17 cellular contexts compared by ENCODE assay signal in the genomic region with DNA sequence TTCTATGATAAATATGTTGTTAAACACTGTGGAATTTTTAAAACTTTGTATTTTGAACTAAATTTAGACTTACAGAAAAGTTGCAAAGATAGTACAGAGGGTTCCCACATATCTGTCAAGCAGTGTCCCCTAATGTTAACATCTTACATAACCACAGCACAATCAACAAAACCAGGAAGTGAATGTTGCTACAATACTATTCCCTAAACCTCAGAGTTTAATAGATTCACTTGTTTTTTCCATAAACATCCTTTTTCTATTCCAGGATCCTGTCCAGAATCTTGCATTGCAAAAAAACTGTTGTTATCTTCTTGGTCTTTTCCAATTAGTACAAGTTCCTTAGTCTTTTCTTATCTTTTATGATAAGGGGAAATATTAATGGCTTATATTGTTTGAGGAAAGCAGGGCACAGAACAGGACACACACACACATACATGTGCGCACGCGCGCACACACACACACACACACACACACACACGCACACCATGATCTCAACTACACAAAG.
DNase-seq lines count a peak whose midpoint lies in the region; ATAC-seq, FAIRE-seq and TF ChIP-seq lines count a peak whose summit lies in the region.
"Had no signal": no experiment of that assay in that cellular context is flagged by ENCODE, and none has a peak within 500 bp of the region (broad histone marks: within the 10 kb centered on the region; RNA-seq: fewer than 3 reads in every experiment).

No MANE protein-coding gene starts in this region.

- POLR2A ChIA-PET in endothelial cell of umbilical vein (lab: Charles Lee) = interaction anchor here (0.5 kb wide), 1 partner anchor 702 kb away, joined by 6 read pairs; no protein-coding TSS in a partner anchor
- POLR2A ChIA-PET in RWPE1 (lab: Yijun Ruan, JAX; ENCODE audit: low non-redundant PET) = no interaction called here

- FAIRE-seq in endothelial cell of umbilical vein (lab: Jason Lieb, UNC) = peak; percentile 24
- FAIRE-seq: GM19239 had no signal

- 34% methylated on average over 5 of the region's 5 CpGs for WGBS in right lobe of liver (ENCODE audit: insufficient coverage, low coverage, low lambda C conversion rate, missing lambda C conversion rate)

- H3K27ac ChIP-seq in endothelial cell of umbilical vein (ENCODE audit: insufficient read depth, low read depth, low read length) (no peak overlapping the region), right lobe of liver (no peak overlapping the region), upper lobe of right lung (no peak overlapping the region), RWPE1 (no peak overlapping the region)
- H3K27ac ChIP-seq: cardiac muscle cell had no signal

- no peak for TF ChIP-seq POLR2A in endothelial cell of umbilical vein (IDR thresholded peaks at IDR 0.05; ENCODE audit: low read depth, low read length)
- no peak for TF ChIP-seq POLR2A in right lobe of liver (IDR thresholded peaks at IDR 0.05)

- no TSS peak for BruUV-seq in endothelial cell of umbilical vein (replicated peaks; lab: Mats Ljungman, UMichigan)

- no peaks in the 10 kb centered on the region for H3K27me3 ChIP-seq in endothelial cell of umbilical vein (ENCODE audit: control insufficient read depth in 2 of 2, insufficient read depth in 2 of 2, low read length in 2 of 2)
- H3K27me3 ChIP-seq in right lobe of liver = no peaks in the 10 kb centered on the region
- H3K27me3 ChIP-seq in upper lobe of right lung = no peaks in the 10 kb centered on the region
- H3K27me3 ChIP-seq: cardiac muscle cell had no signal

- H3K9me1 ChIP-seq in endothelial cell of umbilical vein (replicated peaks; ENCODE audit: control insufficient read depth, extremely low read depth, insufficient read depth, low read length) = no peaks in the 10 kb centered on the region

- dilution Hi-C loops in endothelial cell of umbilical vein (cut with MboI; ENCODE audit: extremely low pct_ligation_motif_present, low sequenced_read_pairs) = no loop called here

- no peak for TF ChIP-seq CTCF in endothelial cell of umbilical vein (IDR thresholded peaks at IDR 0.05; ENCODE audit: extremely low read depth in 1 of 2, insufficient read depth in 1 of 2, low read depth in 1 of 2, low read length in 2 of 2)
- no peak for TF ChIP-seq CTCF in right lobe of liver (IDR thresholded peaks at IDR 0.05)
- TF ChIP-seq CTCF in upper lobe of right lung (IDR thresholded peaks at IDR 0.05) = no peak
- no peak for TF ChIP-seq CTCF in RWPE1 (conservative IDR thresholded peaks at IDR 0.05; ENCODE audit: low read depth)

- ATAC-seq in Right ventricle myocardium inferior (peak; percentile 67), right lobe of liver (peak; percentile 74 to 87 (median 84)), upper lobe of right lung (peak; percentile 67), HG02938 (IDR thresholded peaks at IDR 0.05; ENCODE audit: unreplicated experiment) (no peak)
- ATAC-seq: stimulated activated memory B cell treated with anti-CD40 and anti-IgM and Interleukin-4, amounts not matched to agents 10 μg/mL and 1 μg/mL and 100 μg/mL, for 72 hours had no signal

- H3K9me3 ChIP-seq in endothelial cell of umbilical vein (replicated peaks; ENCODE audit: control insufficient read depth, insufficient read depth, low read length) (no peaks in the 10 kb centered on the region), right lobe of liver (no peaks in the 10 kb centered on the region), upper lobe of right lung (no peaks in the 10 kb centered on the region)

- no peaks in the 10 kb centered on the region for H4K20me1 ChIP-seq in endothelial cell of umbilical vein (replicated peaks; ENCODE audit: control insufficient read depth, extremely low read depth, insufficient read depth, low read length)

- no peak overlapping the region for H3K4me3 ChIP-seq in endothelial cell of umbilical vein (replicated peaks in 1 of 3; ENCODE audit: insufficient read depth in 1 of 3, low read depth in 1 of 3, low read length in 3 of 3)
- no peak overlapping the region for H3K4me3 ChIP-seq in right lobe of liver
- H3K4me3 ChIP-seq in upper lobe of right lung = no peak overlapping the region
- H3K4me3 ChIP-seq: cardiac muscle cell had no signal

- H3K4me1 ChIP-seq in endothelial cell of umbilical vein (ENCODE audit: control insufficient read depth, extremely low read depth, insufficient read depth, low read length) = peaks cover 6% of the 10 kb centered on the region
- H3K4me1 ChIP-seq in right lobe of liver = no peaks in the 10 kb centered on the region
- H3K4me1 ChIP-seq in upper lobe of right lung = peaks cover 3% of the 10 kb centered on the region

- intact Hi-C loops in Right ventricle myocardium inferior (cut with DNase I) (no loop called here), cardiac septum (cut with DNase I) (no loop called here), endothelial cell of umbilical vein (cut with micrococcal nuclease) (no loop called here), right lobe of liver (cut with DNase I) (no loop called here), upper lobe of right lung (cut with DNase I) (no loop called here), posterior cingulate gyrus (cut with DNase I) (no loop called here)

- H3K36me3 ChIP-seq in endothelial cell of umbilical vein (ENCODE audit: control insufficient read depth in 2 of 2, extremely low read depth in 1 of 2, insufficient read depth in 2 of 2, low read length in 2 of 2) (no peaks in the 10 kb centered on the region), right lobe of liver (no peaks in the 10 kb centered on the region), upper lobe of right lung (no peaks in the 10 kb centered on the region)
- H3K36me3 ChIP-seq: cardiac muscle cell had no signal

- H2AFZ ChIP-seq in endothelial cell of umbilical vein (ENCODE audit: low read depth, low read length) = peak overlapping the region; percentile 59

- H3K9ac ChIP-seq in endothelial cell of umbilical vein (replicated peaks; ENCODE audit: extremely low read depth, insufficient read depth, low read length) = no peak overlapping the region

- H3K79me2 ChIP-seq in endothelial cell of umbilical vein (ENCODE audit: control insufficient read depth, insufficient read depth, low read length) = no peaks in the 10 kb centered on the region

- peak overlapping the region; percentile 2 for H3K4me2 ChIP-seq in endothelial cell of umbilical vein (ENCODE audit: insufficient read depth, low read length)

- DNase-seq in Right ventricle myocardium inferior (ENCODE audit: missing footprints) (peak; percentile 69), cardiac septum (ENCODE audit: low spot score) (no peak), endothelial cell of umbilical vein (ENCODE audit: low read depth, low spot score) (peak; percentile 75), right lobe of liver (no peak), upper lobe of right lung (no peak), posterior cingulate gyrus (no peak), RWPE1 (ENCODE audit: low spot score) (no peak)
- DNase-seq: activated B cell treated with CpG ODN at 0.5 μM for 24 hours, C1 segment of cervical spinal cord, DMS79 treated with DMSO at 0.1 percent for 48 hours, NCI-H187, SHP77 treated with DMSO at 0.1 percent for 48 hours, T-helper 2 cell had no signal

- CTCF ChIA-PET in endothelial cell of umbilical vein (lab: Charles Lee) = no interaction called here
- CTCF ChIA-PET in RWPE1 (lab: Yijun Ruan, JAX) = interaction anchor here (0.5 kb wide), 1 partner anchor 253 kb away, joined by 3 read pairs; no protein-coding TSS in a partner anchor

TF ChIP-seq in endothelial cell of umbilical vein, 7 proteins besides CTCF, POLR2A, EP300 and RAD21:
- TF ChIP-seq FOS (IDR thresholded peaks at IDR 0.05; ENCODE audit: borderline replicate concordance, insufficient read depth, low read length) = no peak
- TF ChIP-seq GATA2 (IDR thresholded peaks at IDR 0.05; ENCODE audit: insufficient read depth, insufficient read length, low read depth, low read length) = no peak
- no peak for TF ChIP-seq JUN (IDR thresholded peaks at IDR 0.05; ENCODE audit: borderline replicate concordance, insufficient read depth, insufficient read length, low read depth)
- TF ChIP-seq POLR2AphosphoS5 (IDR thresholded peaks at IDR 0.05; ENCODE audit: insufficient read depth, low read depth, low read length) = no peak

Comparison
In these comparisons a context has a peak if more than half of its experiments do, and no peak if none do; other contexts are left out.
1. DNase-seq: peak in Right ventricle myocardium inferior (single experiment) and endothelial cell of umbilical vein (single experiment); none in cardiac septum (single experiment), right lobe of liver (0 of 3), upper lobe of right lung (single experiment), posterior cingulate gyrus (0 of 10) and RWPE1 (single experiment).